ENCODE assay signal across 8 cellular contexts in genomic region chr6:33213166-33213988, GRCh38. TPM values are rescaled to one million over a fixed set of nuclear protein-coding genes. Genes with fewer than 3 reads are reported as not detected.
DNase-seq lines count a peak whose midpoint lies in the region; ATAC-seq and TF ChIP-seq lines count a peak whose summit lies in the region.

No MANE protein-coding gene starts in this region.

- H3K9me3 ChIP-seq in esophagus (ENCODE audit: control insufficient read depth in 2 of 2, insufficient read depth in 1 of 2, low read depth in 1 of 2, low read length in 1 of 2): no peaks in the 10 kb centered on the region
- no peaks in the 10 kb centered on the region for H3K9me3 ChIP-seq in naive thymus-derived CD4-positive, alpha-beta T cell (ENCODE audit: control insufficient read depth in 2 of 3, low read length in 3 of 3)

- H3K27me3 Mint-ChIP-seq in naive thymus-derived CD4-positive, alpha-beta T cell: peaks cover 4 to 42% (median 12%) of the 10 kb centered on the region in 5 donors

- H3K36me3 Mint-ChIP-seq in naive thymus-derived CD4-positive, alpha-beta T cell: peaks cover 0 to 18% (median 15%) of the 10 kb centered on the region in 5 donors

- CTCF ChIA-PET in naive thymus-derived CD4-positive, alpha-beta T cell (lab: Charles Lee): no interaction called here

- H3K4me1 ChIP-seq in esophagus (ENCODE audit: control insufficient read depth in 2 of 2, insufficient read depth in 2 of 2, low read length in 1 of 2): peaks cover 0 to 6% of the 10 kb centered on the region in 2 donors
- peaks cover 3 to 23% of the 10 kb centered on the region in 2 donors for H3K4me1 ChIP-seq in naive thymus-derived CD4-positive, alpha-beta T cell (ENCODE audit: control insufficient read depth in 2 of 2, insufficient read depth in 2 of 2, low read length in 2 of 2)

- POLR2A ChIA-PET in naive thymus-derived CD4-positive, alpha-beta T cell (lab: Charles Lee): interaction anchor here (0.7 to 1.3 kb wide), 2 partner anchors 14 to 35 kb away, joined by 3 read pairs; no protein-coding TSS in a partner anchor

- peaks cover 0 to 7% of the 10 kb centered on the region in 2 donors for H3K36me3 ChIP-seq in esophagus (ENCODE audit: control insufficient read depth in 2 of 2, insufficient read depth in 2 of 2, low read length in 1 of 2)
- peaks cover 0 to 29% (median 6%) of the 10 kb centered on the region in 3 experiments for H3K36me3 ChIP-seq in naive thymus-derived CD4-positive, alpha-beta T cell (ENCODE audit: control insufficient read depth in 2 of 3, insufficient read depth in 3 of 3, low read length in 3 of 3)

- H3K4me3 Mint-ChIP-seq in naive thymus-derived CD4-positive, alpha-beta T cell: peak overlapping the region; percentile 69 to 88 (median 80)

- peak overlapping the region in 3 of 9 donors; percentile 15 to 74 (median 28) for H3K27ac Mint-ChIP-seq in naive thymus-derived CD4-positive, alpha-beta T cell

- peak overlapping the region; percentile 22 to 42 for H3K4me3 ChIP-seq in esophagus (ENCODE audit: low read depth in 1 of 2, low read length in 2 of 2)
- peak overlapping the region; percentile 47 for H3K4me3 ChIP-seq in naive thymus-derived CD4-positive, alpha-beta T cell (ENCODE audit: low read length)

- peaks cover 0 to 1% (median 0%) of the 10 kb centered on the region in 11 donors for H3K9me3 Mint-ChIP-seq in naive thymus-derived CD4-positive, alpha-beta T cell

- no peak overlapping the region for H3K27ac ChIP-seq in esophagus (ENCODE audit: low read depth in 2 of 2, low read length in 1 of 2)
- no peak overlapping the region for H3K27ac ChIP-seq in naive thymus-derived CD4-positive, alpha-beta T cell (ENCODE audit: low read depth, low read length)

- no peaks in the 10 kb centered on the region for H3K27me3 ChIP-seq in esophagus (ENCODE audit: control insufficient read depth in 1 of 2, insufficient read depth in 2 of 2, low read length in 2 of 2)
- peaks cover 0 to 3% of the 10 kb centered on the region in 2 donors for H3K27me3 ChIP-seq in naive thymus-derived CD4-positive, alpha-beta T cell (ENCODE audit: control insufficient read depth in 2 of 2, insufficient read depth in 2 of 2, low read length in 2 of 2)

- peaks cover 29 to 43% (median 34%) of the 10 kb centered on the region in 7 donors for H3K4me1 Mint-ChIP-seq in naive thymus-derived CD4-positive, alpha-beta T cell

- ATAC-seq in naive thymus-derived CD4-positive, alpha-beta T cell: peak; percentile 24
- ATAC-seq in GM18502 (IDR thresholded peaks at IDR 0.05; ENCODE audit: poor library complexity, unreplicated experiment) (no peak), HG02759 (IDR thresholded peaks at IDR 0.05; ENCODE audit: unreplicated experiment) (no peak)

- DNase-seq in NCI-H146 (lab: John Stamatoyannopoulos, UW) (peak; percentile 36), NCI-H146 treated with DMSO at 0.1 percent for 48 hours (lab: John Stamatoyannopoulos, UW; ENCODE audit: unreplicated experiment) (no peak)
- peak in 3 of 9 donors; percentile 24 to 31 (median 25) for DNase-seq in naive thymus-derived CD4-positive, alpha-beta T cell
- DNase-seq in stimulated activated CD4-positive, alpha-beta T cell treated with anti-CD3 and anti-CD28 coated beads, Interleukin-1b, Interleukin-23, amount 100 ng/mL, for 48 hours: no peak

- WGBS in esophagus, 2 donors: 1 to 2% methylated on average over 42 to 43 of the region's 43 CpGs

- intact Hi-C loops in naive thymus-derived CD4-positive, alpha-beta T cell (cut with micrococcal nuclease): no loop called here

TF ChIP-seq in PFSK-1, 5 proteins besides CTCF, POLR2A, EP300 and RAD21:
- no peak for TF ChIP-seq FOXP2 (optimal IDR thresholded peaks at IDR 0.05; ENCODE audit: borderline replicate concordance, extremely low read depth, extremely low read length, insufficient read depth)
- TF ChIP-seq TAF1 (IDR thresholded peaks at IDR 0.05; ENCODE audit: borderline replicate concordance, insufficient read depth, low read length): no peak
- peak; percentile 43; the same call in 1 of the 2 replicates for TF ChIP-seq POLR2AphosphoS5 (IDR thresholded peaks at IDR 0.05; ENCODE audit: low read depth, low read length)
- no peak for TF ChIP-seq REST (IDR thresholded peaks at IDR 0.05; ENCODE audit: insufficient read depth in 1 of 2, low read depth in 2 of 2, low read length in 2 of 2)
- TF ChIP-seq SIN3A (IDR thresholded peaks at IDR 0.05; ENCODE audit: borderline replicate concordance, insufficient read depth, low read length): no peak

RNA-seq across cellular contexts. Expression of gene RING1, which starts 5.1 kb away (rescaled TPM):
- 74.5 TPM for polyA plus RNA-seq in PFSK-1 (2012; ENCODE audit: insufficient read length, low read depth)
- polyA plus RNA-seq in esophagus: 10 to 100 TPM; 26.7 to 32.4 TPM
- 10 to 100 TPM; 36.2 to 47.2 (median 44.5) TPM for total RNA-seq in naive thymus-derived CD4-positive, alpha-beta T cell
- polyA plus RNA-seq in naive thymus-derived CD4-positive, alpha-beta T cell: 10 to 100 TPM in 1 of 2 donors, 1 to 10 TPM in 1; 9.5 to 10.4 TPM

RNA-seq across cellular contexts. Expression of gene HSD17B8, which starts 8.9 kb away (rescaled TPM):
- 1.0 TPM for polyA plus RNA-seq in PFSK-1 (2012; ENCODE audit: insufficient read length, low read depth)
- polyA plus RNA-seq in esophagus: 10 to 100 TPM; 16.7 to 33.7 TPM
- total RNA-seq in naive thymus-derived CD4-positive, alpha-beta T cell: 10 to 100 TPM in 4 of 5 experiments, 1 to 10 TPM in 1; 9.7 to 19.5 (median 10.7) TPM
- 10 to 100 TPM; 62.6 to 67.0 TPM for polyA plus RNA-seq in naive thymus-derived CD4-positive, alpha-beta T cell

RNA-seq across cellular contexts. Expression of gene SLC39A7, which starts 12.7 kb away (rescaled TPM):
- 162 TPM for polyA plus RNA-seq in PFSK-1 (2012; ENCODE audit: insufficient read length, low read depth)
- 10 to 100 TPM; 22.8 to 57.3 TPM for polyA plus RNA-seq in esophagus
- 10 to 100 TPM; 19.1 to 51.9 (median 27.9) TPM for total RNA-seq in naive thymus-derived CD4-positive, alpha-beta T cell
- polyA plus RNA-seq in naive thymus-derived CD4-positive, alpha-beta T cell: 10 to 100 TPM; 23.3 to 24.8 TPM

RNA-seq across cellular contexts. Expression of gene RXRB, which starts 12.9 kb away (rescaled TPM):
- 50.5 TPM for polyA plus RNA-seq in PFSK-1 (2012; ENCODE audit: insufficient read length, low read depth)
- polyA plus RNA-seq in esophagus: 10 to 100 TPM; 24.4 to 30.0 TPM
- total RNA-seq in naive thymus-derived CD4-positive, alpha-beta T cell: 100 to 1,000 TPM in 1 of 5 experiments, 10 to 100 TPM in 4; 50.3 to 103 (median 76.2) TPM
- 1 to 10 TPM; 7.6 to 9.4 TPM for polyA plus RNA-seq in naive thymus-derived CD4-positive, alpha-beta T cell

RNA-seq across cellular contexts. Expression of gene COL11A2, which starts 21.1 kb away (rescaled TPM):
- 0.80 TPM for polyA plus RNA-seq in PFSK-1 (2012; ENCODE audit: insufficient read length, low read depth)
- 1 to 10 TPM in 1 of 2 donors, under 1 TPM in 1; 0.38 to 1.3 TPM for polyA plus RNA-seq in esophagus
- total RNA-seq in naive thymus-derived CD4-positive, alpha-beta T cell: 1 to 10 TPM in 3 of 5 experiments, under 1 TPM in 2; 0.51 to 3.5 (median 2.5) TPM
- under 1 TPM in 1 of 2 donors, not detected in 1; 0.26 TPM for polyA plus RNA-seq in naive thymus-derived CD4-positive, alpha-beta T cell
